Comparison of ENCODE assay signal across 1 cellular context in the genomic region with DNA sequence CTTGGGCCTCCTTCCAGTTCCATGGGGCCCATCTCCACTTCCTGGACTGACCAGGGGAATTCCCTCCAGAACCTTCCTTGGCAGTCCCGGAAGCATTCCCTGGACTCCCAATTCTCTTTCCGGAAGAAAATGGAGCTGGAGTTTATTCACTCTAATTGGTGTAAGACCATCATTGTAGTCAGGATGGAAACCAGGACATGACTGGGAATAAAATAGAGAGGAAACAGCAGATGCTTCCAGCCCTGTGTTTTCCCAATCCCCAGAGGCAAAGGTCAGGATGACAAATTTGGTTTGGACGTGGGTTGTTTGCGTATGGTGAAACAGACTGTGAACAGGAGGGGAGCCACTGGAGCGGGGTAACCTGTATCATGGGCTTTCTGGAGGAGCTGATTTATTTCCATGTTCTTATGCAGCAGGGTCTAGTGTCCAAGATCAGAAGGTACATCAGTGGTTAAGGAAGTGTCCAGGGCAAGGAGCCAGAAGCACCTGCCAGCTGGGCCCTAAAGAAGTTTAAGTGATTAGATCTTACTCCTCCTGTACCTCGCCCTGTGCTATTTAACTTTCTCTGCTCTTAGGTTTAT.
TF ChIP-seq lines count a peak whose summit lies in the region.

No MANE protein-coding gene starts in this region.

TF ChIP-seq in HepG2, 621 proteins besides CTCF, POLR2A, EP300 and RAD21 (continued from another document and continues in another):
- TF ChIP-seq, protein P1, sequence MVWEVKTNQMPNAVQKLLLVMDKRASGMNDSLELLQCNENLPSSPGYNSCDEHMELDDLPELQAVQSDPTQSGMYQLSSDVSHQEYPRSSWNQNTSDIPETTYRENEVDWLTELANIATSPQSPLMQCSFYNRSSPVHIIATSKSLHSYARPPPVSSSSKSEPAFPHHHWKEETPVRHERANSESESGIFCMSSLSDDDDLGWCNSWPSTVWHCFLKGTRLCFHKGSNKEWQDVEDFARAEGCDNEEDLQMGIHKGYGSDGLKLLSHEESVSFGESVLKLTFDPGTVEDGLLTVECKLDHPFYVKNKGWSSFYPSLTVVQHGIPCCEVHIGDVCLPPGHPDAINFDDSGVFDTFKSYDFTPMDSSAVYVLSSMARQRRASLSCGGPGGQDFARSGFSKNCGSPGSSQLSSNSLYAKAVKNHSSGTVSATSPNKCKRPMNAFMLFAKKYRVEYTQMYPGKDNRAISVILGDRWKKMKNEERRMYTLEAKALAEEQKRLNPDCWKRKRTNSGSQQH (CRISPR knock-in tag; IDR thresholded peaks at IDR 0.05; ENCODE audit: low read depth): no peak
- TF ChIP-seq ZNF816 (CRISPR knock-in tag; IDR thresholded peaks at IDR 0.05; ENCODE audit: borderline replicate concordance) (peak; percentile 73; the same call in 1 of the 2 replicates), JUND (CRISPR knock-in tag; IDR thresholded peaks at IDR 0.05) (no peak), KMT2A (CRISPR knock-in tag; IDR thresholded peaks at IDR 0.05) (0 out of 2 replicates have a peak, but pooled peaks have one; percentile 36), ZKSCAN8 (CRISPR knock-in tag; IDR thresholded peaks at IDR 0.05; ENCODE audit: borderline replicate concordance) (no peak), ZFP37 (CRISPR knock-in tag; IDR thresholded peaks at IDR 0.05; ENCODE audit: borderline replicate concordance) (peak; percentile 59; the same call in 1 of the 2 replicates), REL (CRISPR knock-in tag; conservative IDR thresholded peaks at IDR 0.05) (no peak), SRSF9 (IDR thresholded peaks at IDR 0.05; ENCODE audit: borderline replicate concordance, insufficient read depth, low read depth, low read length, poor library complexity, severe bottlenecking) (no peak), U2AF1 (optimal IDR thresholded peaks at IDR 0.05; ENCODE audit: low read depth, low read length) (no peak), CENPX (CRISPR knock-in tag; IDR thresholded peaks at IDR 0.05) (no peak), ZNF746 (CRISPR knock-in tag; IDR thresholded peaks at IDR 0.05) (no peak), ZNF230 (CRISPR knock-in tag; IDR thresholded peaks at IDR 0.05) (no peak), MTF1 (CRISPR knock-in tag; IDR thresholded peaks at IDR 0.05) (no peak), ZNF446 (CRISPR knock-in tag; IDR thresholded peaks at IDR 0.05) (no peak), ZNF644 (CRISPR knock-in tag; IDR thresholded peaks at IDR 0.05; ENCODE audit: low read depth) (peak; percentile 85), FOXJ3 (CRISPR knock-in tag; IDR thresholded peaks at IDR 0.05; ENCODE audit: borderline replicate concordance) (0 out of 2 replicates have a peak, but pooled peaks have one; percentile 42), CCAR2 (optimal IDR thresholded peaks at IDR 0.05; ENCODE audit: low read depth, low read length) (no peak), CBX2 (IDR thresholded peaks at IDR 0.05; ENCODE audit: low read depth, low read length) (no peak), CBX2 (CRISPR knock-in tag; IDR thresholded peaks at IDR 0.05; ENCODE audit: low read depth) (no peak), ZNF253 (CRISPR knock-in tag; IDR thresholded peaks at IDR 0.05; ENCODE audit: borderline replicate concordance) (no peak), TOE1 (CRISPR knock-in tag; IDR thresholded peaks at IDR 0.05) (no peak), ZFP41 (CRISPR knock-in tag; IDR thresholded peaks at IDR 0.05; ENCODE audit: borderline replicate concordance) (no peak)
- TF ChIP-seq, protein P2, sequence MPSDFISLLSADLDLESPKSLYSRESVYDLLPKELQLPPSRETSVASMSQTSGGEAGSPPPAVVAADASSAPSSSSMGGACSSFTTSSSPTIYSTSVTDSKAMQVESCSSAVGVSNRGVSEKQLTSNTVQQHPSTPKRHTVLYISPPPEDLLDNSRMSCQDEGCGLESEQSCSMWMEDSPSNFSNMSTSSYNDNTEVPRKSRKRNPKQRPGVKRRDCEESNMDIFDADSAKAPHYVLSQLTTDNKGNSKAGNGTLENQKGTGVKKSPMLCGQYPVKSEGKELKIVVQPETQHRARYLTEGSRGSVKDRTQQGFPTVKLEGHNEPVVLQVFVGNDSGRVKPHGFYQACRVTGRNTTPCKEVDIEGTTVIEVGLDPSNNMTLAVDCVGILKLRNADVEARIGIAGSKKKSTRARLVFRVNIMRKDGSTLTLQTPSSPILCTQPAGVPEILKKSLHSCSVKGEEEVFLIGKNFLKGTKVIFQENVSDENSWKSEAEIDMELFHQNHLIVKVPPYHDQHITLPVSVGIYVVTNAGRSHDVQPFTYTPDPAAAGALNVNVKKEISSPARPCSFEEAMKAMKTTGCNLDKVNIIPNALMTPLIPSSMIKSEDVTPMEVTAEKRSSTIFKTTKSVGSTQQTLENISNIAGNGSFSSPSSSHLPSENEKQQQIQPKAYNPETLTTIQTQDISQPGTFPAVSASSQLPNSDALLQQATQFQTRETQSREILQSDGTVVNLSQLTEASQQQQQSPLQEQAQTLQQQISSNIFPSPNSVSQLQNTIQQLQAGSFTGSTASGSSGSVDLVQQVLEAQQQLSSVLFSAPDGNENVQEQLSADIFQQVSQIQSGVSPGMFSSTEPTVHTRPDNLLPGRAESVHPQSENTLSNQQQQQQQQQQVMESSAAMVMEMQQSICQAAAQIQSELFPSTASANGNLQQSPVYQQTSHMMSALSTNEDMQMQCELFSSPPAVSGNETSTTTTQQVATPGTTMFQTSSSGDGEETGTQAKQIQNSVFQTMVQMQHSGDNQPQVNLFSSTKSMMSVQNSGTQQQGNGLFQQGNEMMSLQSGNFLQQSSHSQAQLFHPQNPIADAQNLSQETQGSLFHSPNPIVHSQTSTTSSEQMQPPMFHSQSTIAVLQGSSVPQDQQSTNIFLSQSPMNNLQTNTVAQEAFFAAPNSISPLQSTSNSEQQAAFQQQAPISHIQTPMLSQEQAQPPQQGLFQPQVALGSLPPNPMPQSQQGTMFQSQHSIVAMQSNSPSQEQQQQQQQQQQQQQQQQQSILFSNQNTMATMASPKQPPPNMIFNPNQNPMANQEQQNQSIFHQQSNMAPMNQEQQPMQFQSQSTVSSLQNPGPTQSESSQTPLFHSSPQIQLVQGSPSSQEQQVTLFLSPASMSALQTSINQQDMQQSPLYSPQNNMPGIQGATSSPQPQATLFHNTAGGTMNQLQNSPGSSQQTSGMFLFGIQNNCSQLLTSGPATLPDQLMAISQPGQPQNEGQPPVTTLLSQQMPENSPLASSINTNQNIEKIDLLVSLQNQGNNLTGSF (CRISPR knock-in tag; IDR thresholded peaks at IDR 0.05): 0 out of 2 replicates have a peak, but pooled peaks have one; percentile 39
- TF ChIP-seq, protein P3, sequence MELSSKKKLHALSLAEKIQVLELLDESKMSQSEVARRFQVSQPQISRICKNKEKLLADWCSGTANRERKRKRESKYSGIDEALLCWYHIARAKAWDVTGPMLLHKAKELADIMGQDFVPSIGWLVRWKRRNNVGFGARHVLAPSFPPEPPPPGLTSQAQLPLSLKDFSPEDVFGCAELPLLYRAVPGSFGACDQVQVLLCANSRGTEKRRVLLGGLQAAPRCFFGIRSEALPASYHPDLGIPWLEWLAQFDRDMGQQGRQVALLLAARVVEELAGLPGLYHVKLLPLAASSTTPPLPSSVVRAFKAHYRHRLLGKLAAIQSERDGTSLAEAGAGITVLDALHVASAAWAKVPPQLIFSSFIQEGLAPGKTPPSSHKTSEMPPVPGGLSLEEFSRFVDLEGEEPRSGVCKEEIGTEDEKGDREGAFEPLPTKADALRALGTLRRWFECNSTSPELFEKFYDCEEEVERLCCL (CRISPR knock-in tag; IDR thresholded peaks at IDR 0.05; ENCODE audit: borderline replicate concordance): peak; percentile 79; the same call in 1 of the 2 replicates
- TF ChIP-seq, protein P4, sequence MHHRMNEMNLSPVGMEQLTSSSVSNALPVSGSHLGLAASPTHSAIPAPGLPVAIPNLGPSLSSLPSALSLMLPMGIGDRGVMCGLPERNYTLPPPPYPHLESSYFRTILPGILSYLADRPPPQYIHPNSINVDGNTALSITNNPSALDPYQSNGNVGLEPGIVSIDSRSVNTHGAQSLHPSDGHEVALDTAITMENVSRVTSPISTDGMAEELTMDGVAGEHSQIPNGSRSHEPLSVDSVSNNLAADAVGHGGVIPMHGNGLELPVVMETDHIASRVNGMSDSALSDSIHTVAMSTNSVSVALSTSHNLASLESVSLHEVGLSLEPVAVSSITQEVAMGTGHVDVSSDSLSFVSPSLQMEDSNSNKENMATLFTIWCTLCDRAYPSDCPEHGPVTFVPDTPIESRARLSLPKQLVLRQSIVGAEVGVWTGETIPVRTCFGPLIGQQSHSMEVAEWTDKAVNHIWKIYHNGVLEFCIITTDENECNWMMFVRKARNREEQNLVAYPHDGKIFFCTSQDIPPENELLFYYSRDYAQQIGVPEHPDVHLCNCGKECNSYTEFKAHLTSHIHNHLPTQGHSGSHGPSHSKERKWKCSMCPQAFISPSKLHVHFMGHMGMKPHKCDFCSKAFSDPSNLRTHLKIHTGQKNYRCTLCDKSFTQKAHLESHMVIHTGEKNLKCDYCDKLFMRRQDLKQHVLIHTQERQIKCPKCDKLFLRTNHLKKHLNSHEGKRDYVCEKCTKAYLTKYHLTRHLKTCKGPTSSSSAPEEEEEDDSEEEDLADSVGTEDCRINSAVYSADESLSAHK (CRISPR knock-in tag; IDR thresholded peaks at IDR 0.05; ENCODE audit: borderline replicate concordance): no peak
- TF ChIP-seq, protein P5, sequence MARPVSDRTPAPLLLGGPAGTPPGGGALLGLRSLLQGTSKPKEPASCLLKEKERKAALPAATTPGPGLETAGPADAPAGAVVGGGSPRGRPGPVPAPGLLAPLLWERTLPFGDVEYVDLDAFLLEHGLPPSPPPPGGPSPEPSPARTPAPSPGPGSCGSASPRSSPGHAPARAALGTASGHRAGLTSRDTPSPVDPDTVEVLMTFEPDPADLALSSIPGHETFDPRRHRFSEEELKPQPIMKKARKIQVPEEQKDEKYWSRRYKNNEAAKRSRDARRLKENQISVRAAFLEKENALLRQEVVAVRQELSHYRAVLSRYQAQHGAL (CRISPR knock-in tag; IDR thresholded peaks at IDR 0.05; ENCODE audit: not compliant biosample characterization): no peak
- TF ChIP-seq, protein P6, sequence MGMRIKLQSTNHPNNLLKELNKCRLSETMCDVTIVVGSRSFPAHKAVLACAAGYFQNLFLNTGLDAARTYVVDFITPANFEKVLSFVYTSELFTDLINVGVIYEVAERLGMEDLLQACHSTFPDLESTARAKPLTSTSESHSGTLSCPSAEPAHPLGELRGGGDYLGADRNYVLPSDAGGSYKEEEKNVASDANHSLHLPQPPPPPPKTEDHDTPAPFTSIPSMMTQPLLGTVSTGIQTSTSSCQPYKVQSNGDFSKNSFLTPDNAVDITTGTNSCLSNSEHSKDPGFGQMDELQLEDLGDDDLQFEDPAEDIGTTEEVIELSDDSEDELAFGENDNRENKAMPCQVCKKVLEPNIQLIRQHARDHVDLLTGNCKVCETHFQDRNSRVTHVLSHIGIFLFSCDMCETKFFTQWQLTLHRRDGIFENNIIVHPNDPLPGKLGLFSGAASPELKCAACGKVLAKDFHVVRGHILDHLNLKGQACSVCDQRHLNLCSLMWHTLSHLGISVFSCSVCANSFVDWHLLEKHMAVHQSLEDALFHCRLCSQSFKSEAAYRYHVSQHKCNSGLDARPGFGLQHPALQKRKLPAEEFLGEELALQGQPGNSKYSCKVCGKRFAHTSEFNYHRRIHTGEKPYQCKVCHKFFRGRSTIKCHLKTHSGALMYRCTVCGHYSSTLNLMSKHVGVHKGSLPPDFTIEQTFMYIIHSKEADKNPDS (CRISPR knock-in tag; IDR thresholded peaks at IDR 0.05): no peak
- TF ChIP-seq, protein P7, sequence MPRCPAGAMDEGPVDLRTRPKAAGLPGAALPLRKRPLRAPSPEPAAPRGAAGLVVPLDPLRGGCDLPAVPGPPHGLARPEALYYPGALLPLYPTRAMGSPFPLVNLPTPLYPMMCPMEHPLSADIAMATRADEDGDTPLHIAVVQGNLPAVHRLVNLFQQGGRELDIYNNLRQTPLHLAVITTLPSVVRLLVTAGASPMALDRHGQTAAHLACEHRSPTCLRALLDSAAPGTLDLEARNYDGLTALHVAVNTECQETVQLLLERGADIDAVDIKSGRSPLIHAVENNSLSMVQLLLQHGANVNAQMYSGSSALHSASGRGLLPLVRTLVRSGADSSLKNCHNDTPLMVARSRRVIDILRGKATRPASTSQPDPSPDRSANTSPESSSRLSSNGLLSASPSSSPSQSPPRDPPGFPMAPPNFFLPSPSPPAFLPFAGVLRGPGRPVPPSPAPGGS (CRISPR knock-in tag; IDR thresholded peaks at IDR 0.05): peak; percentile 68; the same call in 1 of the 2 replicates
- TF ChIP-seq, protein P8, sequence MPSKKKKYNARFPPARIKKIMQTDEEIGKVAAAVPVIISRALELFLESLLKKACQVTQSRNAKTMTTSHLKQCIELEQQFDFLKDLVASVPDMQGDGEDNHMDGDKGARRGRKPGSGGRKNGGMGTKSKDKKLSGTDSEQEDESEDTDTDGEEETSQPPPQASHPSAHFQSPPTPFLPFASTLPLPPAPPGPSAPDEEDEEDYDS (CRISPR knock-in tag; IDR thresholded peaks at IDR 0.05): 0 out of 2 replicates have a peak, but pooled peaks have one; percentile 27
- TF ChIP-seq, protein P9, sequence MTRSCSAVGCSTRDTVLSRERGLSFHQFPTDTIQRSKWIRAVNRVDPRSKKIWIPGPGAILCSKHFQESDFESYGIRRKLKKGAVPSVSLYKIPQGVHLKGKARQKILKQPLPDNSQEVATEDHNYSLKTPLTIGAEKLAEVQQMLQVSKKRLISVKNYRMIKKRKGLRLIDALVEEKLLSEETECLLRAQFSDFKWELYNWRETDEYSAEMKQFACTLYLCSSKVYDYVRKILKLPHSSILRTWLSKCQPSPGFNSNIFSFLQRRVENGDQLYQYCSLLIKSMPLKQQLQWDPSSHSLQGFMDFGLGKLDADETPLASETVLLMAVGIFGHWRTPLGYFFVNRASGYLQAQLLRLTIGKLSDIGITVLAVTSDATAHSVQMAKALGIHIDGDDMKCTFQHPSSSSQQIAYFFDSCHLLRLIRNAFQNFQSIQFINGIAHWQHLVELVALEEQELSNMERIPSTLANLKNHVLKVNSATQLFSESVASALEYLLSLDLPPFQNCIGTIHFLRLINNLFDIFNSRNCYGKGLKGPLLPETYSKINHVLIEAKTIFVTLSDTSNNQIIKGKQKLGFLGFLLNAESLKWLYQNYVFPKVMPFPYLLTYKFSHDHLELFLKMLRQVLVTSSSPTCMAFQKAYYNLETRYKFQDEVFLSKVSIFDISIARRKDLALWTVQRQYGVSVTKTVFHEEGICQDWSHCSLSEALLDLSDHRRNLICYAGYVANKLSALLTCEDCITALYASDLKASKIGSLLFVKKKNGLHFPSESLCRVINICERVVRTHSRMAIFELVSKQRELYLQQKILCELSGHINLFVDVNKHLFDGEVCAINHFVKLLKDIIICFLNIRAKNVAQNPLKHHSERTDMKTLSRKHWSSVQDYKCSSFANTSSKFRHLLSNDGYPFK (CRISPR knock-in tag; IDR thresholded peaks at IDR 0.05; ENCODE audit: borderline replicate concordance): no peak
- TF ChIP-seq, protein P10, sequence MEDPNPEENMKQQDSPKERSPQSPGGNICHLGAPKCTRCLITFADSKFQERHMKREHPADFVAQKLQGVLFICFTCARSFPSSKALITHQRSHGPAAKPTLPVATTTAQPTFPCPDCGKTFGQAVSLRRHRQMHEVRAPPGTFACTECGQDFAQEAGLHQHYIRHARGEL (CRISPR knock-in tag; IDR thresholded peaks at IDR 0.05): no peak
